ENCODE assay signal across 16 cellular contexts in genomic region chr20:23914469-23914868, GRCh38. TPM values are rescaled to one million over a fixed set of nuclear protein-coding genes. Genes with fewer than 3 reads are reported as not detected.
"Had no signal": no experiment of that assay in that cellular context is flagged by ENCODE, and none has a peak within 500 bp of the region (broad histone marks: within the 10 kb centered on the region; RNA-seq: fewer than 3 reads in every experiment).

No MANE protein-coding gene starts in this region.

RNA-seq across cellular contexts. Expression of gene CST5, which starts 34.9 kb away (rescaled TPM):
- total RNA-seq: activated naive CD4-positive, alpha-beta T cell treated with anti-CD3 and anti-CD28 coated beads for 36 hours; activated naive CD4-positive, alpha-beta T cell treated with anti-CD3 and anti-CD28 coated beads, Interleukin-2, amount 50 U/mL, for 72 hours; activated naive CD8-positive, alpha-beta T cell treated with anti-CD3 and anti-CD28 coated beads for 36 hours; activated naive CD8-positive, alpha-beta T cell treated with anti-CD3 and anti-CD28 coated beads, Interleukin-2, amount 10 ng/mL, durations not matched to agents 7 days and 5 days; activated T-cell treated with anti-CD3 and anti-CD28 coated beads, Interleukin-2, amount 50 U/mL, for 4 hours; activated T-cell treated with anti-CD3 and anti-CD28 coated beads, Interleukin-2, amount 50 U/mL, for 72 hours; activated T-helper 1 cell treated with anti-CD3 and anti-CD28 coated beads, Interleukin-12 subunit alpha, Interleukin-12 subunit beta, Interleukin-2, Interleukin-4 antibody, amounts not matched to agents 30 ng/mL and 10 ng/mL and 1 ng/mL, durations not matched to agents 14 hours and 24 hours and 36 hours; activated T-helper 17 cell treated with anti-CD3 and anti-CD28 coated beads, Interleukin-2, amount 50 U/mL, for 72 hours; activated T-helper 2 cell treated with anti-CD3 and anti-CD28 coated beads, Interferon-gamma antibody, Interleukin-2, Interleukin-4, amounts not matched to agents 10 μg/mL and 5 μg/mL and 100 μg/mL, durations not matched to agents 14 hours and 24 hours and 36 hours; aorta; ascending aorta; body of pancreas; breast epithelium; bronchial epithelial cell; cardiac muscle cell; cardiac septum had no signal
- polyA plus RNA-seq: aorta had no signal
